Comparison of ENCODE assay signal across 1 cellular context in the genomic region with DNA sequence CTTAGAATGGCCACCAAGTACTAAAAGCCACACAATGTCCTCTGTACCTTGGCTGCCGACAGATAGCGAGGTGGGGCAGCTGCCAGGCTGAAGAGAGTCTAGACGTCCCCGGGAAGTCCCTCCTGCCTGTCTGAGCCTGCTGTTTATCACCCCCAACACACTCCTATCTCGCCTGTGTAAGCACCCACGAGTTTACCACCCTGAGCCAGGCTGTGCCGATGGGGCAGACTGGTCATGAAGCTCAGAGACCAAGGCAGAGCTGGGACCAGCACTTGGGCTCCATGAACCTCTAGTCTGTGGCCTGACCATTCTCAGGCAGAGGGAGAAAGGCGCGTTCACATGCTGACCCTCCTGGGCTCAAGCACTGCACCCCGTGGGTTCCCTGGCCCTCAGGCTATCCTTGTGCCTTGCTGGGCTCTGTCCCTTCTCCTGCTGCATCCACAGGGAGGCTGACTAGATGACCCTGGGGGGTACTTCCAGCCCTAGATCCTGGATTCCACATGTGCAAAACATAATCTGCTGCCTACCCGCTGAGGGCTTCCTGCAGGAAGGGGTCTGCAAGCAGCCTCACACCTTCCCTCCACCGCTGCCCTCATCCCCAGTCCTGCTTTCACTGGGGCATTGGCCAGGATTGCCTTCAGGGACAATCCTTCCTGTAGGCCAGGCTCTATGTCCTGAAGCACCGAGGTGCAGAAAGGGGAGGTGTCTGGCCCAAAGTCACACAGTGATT.
TF ChIP-seq lines count a peak whose summit lies in the region.

No MANE protein-coding gene starts in this region.

TF ChIP-seq in HepG2, 621 proteins besides CTCF, POLR2A, EP300 and RAD21 (continued from another document):
- TF ChIP-seq ZNF317 (CRISPR knock-in tag; IDR thresholded peaks at IDR 0.05) (no peak), ZNF883 (CRISPR knock-in tag; IDR thresholded peaks at IDR 0.05; ENCODE audit: not compliant biosample characterization) (peak; percentile 12)
